25 cellular contexts compared by ENCODE assay signal in the genomic region with DNA sequence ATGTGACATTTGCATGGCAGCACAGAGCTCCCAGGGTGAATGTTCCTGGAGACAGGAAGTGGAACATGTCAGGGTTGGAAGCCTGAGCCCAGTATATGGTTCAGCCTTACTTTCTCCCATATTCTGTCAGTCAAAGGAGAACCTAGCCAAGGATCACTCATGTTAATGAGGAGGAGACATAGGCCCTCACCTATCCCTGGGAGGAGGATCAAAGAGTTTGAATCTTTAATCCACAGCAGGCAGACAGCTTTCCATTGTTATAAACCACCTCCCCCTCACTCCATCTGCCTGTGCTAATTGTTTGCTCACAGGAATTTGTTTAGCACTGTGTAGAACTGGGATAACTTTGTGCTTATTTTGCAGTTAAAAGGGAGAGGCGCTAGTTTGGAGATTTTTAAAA. TPM values are rescaled to one million over a fixed set of nuclear protein-coding genes. Genes with fewer than 3 reads are reported as not detected.
DNase-seq lines count a peak whose midpoint lies in the region; ATAC-seq lines count a peak whose summit lies in the region.
"Had no signal": no experiment of that assay in that cellular context is flagged by ENCODE, and none has a peak within 500 bp of the region (broad histone marks: within the 10 kb centered on the region; RNA-seq: fewer than 3 reads in every experiment).

No MANE protein-coding gene starts in this region.

- H3K9ac ChIP-seq in mesendoderm (ENCODE audit: low read length) = no peak overlapping the region

- no peak overlapping the region for H4K8ac ChIP-seq in mesendoderm (ENCODE audit: low read depth, low read length)

- H3K27me3 Mint-ChIP-seq in activated T-helper 1 cell treated with anti-CD3 and anti-CD28 coated beads, Interleukin-12 subunit alpha, Interleukin-12 subunit beta, Interleukin-2, Interleukin-4 antibody, amounts not matched to agents 30 ng/mL and 10 ng/mL and 1 ng/mL, durations not matched to agents 14 hours and 24 hours and 36 hours (ENCODE audit: insufficient read depth) = no peaks in the 10 kb centered on the region

- no peak overlapping the region for H3K4me3 ChIP-seq in H7 (ENCODE audit: insufficient read depth, low read depth, low read length)
- H3K4me3 ChIP-seq in ectodermal cell (ENCODE audit: insufficient read depth, low read depth, low read length) = no peak overlapping the region
- no peak overlapping the region for H3K4me3 ChIP-seq in mesendoderm (ENCODE audit: low read length)

- H3K27ac ChIP-seq in ectodermal cell (ENCODE audit: insufficient read depth, low read depth, low read length, poor library complexity, severe bottlenecking) (peak overlapping the region; percentile 26), mesendoderm (ENCODE audit: low read depth, low read length) (no peak overlapping the region)

- H3K9me3 ChIP-seq in ectodermal cell (ENCODE audit: control insufficient read depth, low read length) = no peaks in the 10 kb centered on the region

- no peak overlapping the region for H3K18ac ChIP-seq in mesendoderm (ENCODE audit: low read length)

- H3K79me2 ChIP-seq in mesendoderm (ENCODE audit: control insufficient read depth, insufficient read depth, low read length) = no peaks in the 10 kb centered on the region

- no peak overlapping the region for H3K4ac ChIP-seq in mesendoderm (ENCODE audit: low read depth, low read length)

- H3K27me3 ChIP-seq in H7 (ENCODE audit: control insufficient read depth, insufficient read depth, low read length) (no peaks in the 10 kb centered on the region), ectodermal cell (ENCODE audit: control insufficient read depth, insufficient read depth, low read length, poor library complexity, severe bottlenecking) (no peaks in the 10 kb centered on the region), mesendoderm (ENCODE audit: insufficient read depth, low read length, poor library complexity) (no peaks in the 10 kb centered on the region)

- H3K79me1 ChIP-seq in mesendoderm (ENCODE audit: low read length) = no peaks in the 10 kb centered on the region

- H3K4me2 ChIP-seq in mesendoderm (ENCODE audit: low read length) = no peak overlapping the region

- H3K4me1 ChIP-seq in ectodermal cell (ENCODE audit: control insufficient read depth, insufficient read depth, low read length) = no peaks in the 10 kb centered on the region
- H3K4me1 ChIP-seq in mesendoderm (ENCODE audit: control insufficient read depth, low read depth, low read length) = peaks cover 3% of the 10 kb centered on the region

- H3K9me3 Mint-ChIP-seq in activated T-helper 1 cell treated with anti-CD3 and anti-CD28 coated beads, Interleukin-12 subunit alpha, Interleukin-12 subunit beta, Interleukin-2, Interleukin-4 antibody, amounts not matched to agents 30 ng/mL and 10 ng/mL and 1 ng/mL, durations not matched to agents 14 hours and 24 hours and 36 hours = no peaks in the 10 kb centered on the region
- H3K9me3 Mint-ChIP-seq: CD8-positive, alpha-beta T cell had no signal

- no peak overlapping the region for H2AK5ac ChIP-seq in mesendoderm (ENCODE audit: low read length)

- no peak overlapping the region for H2BK5ac ChIP-seq in mesendoderm (ENCODE audit: low read length)

- no peak overlapping the region for H2BK120ac ChIP-seq in mesendoderm (ENCODE audit: low read depth, low read length)

- H4K5ac ChIP-seq in mesendoderm (ENCODE audit: low read length) = no peak overlapping the region

- H3K4me3 Mint-ChIP-seq in activated T-helper 1 cell treated with anti-CD3 and anti-CD28 coated beads, Interleukin-12 subunit alpha, Interleukin-12 subunit beta, Interleukin-2, Interleukin-4 antibody, amounts not matched to agents 30 ng/mL and 10 ng/mL and 1 ng/mL, durations not matched to agents 14 hours and 24 hours and 36 hours = no peak overlapping the region
- H3K4me3 Mint-ChIP-seq: CD8-positive, alpha-beta T cell; HFFc6 had no signal

- no peak overlapping the region for H2BK15ac ChIP-seq in mesendoderm (replicated peaks; ENCODE audit: low read depth)

- H3K27ac Mint-ChIP-seq in activated T-helper 1 cell treated with anti-CD3 and anti-CD28 coated beads, Interleukin-12 subunit alpha, Interleukin-12 subunit beta, Interleukin-2, Interleukin-4 antibody, amounts not matched to agents 30 ng/mL and 10 ng/mL and 1 ng/mL, durations not matched to agents 14 hours and 24 hours and 36 hours = no peak overlapping the region
- H3K27ac Mint-ChIP-seq: CD8-positive, alpha-beta T cell; HFFc6 had no signal

- H3K4me1 Mint-ChIP-seq in activated T-helper 1 cell treated with anti-CD3 and anti-CD28 coated beads, Interleukin-12 subunit alpha, Interleukin-12 subunit beta, Interleukin-2, Interleukin-4 antibody, amounts not matched to agents 30 ng/mL and 10 ng/mL and 1 ng/mL, durations not matched to agents 14 hours and 24 hours and 36 hours (ENCODE audit: low read depth) = no peaks in the 10 kb centered on the region

- H3K36me3 Mint-ChIP-seq in activated T-helper 1 cell treated with anti-CD3 and anti-CD28 coated beads, Interleukin-12 subunit alpha, Interleukin-12 subunit beta, Interleukin-2, Interleukin-4 antibody, amounts not matched to agents 30 ng/mL and 10 ng/mL and 1 ng/mL, durations not matched to agents 14 hours and 24 hours and 36 hours (ENCODE audit: low read depth) = no peaks in the 10 kb centered on the region
- H3K36me3 Mint-ChIP-seq: CD8-positive, alpha-beta T cell had no signal

- no peak overlapping the region for H3K23ac ChIP-seq in mesendoderm (ENCODE audit: low read length)

- H3K56ac ChIP-seq in mesendoderm (ENCODE audit: low read length) = no peak overlapping the region

- no peak for ATAC-seq in HG03175 (IDR thresholded peaks at IDR 0.05; ENCODE audit: unreplicated experiment)
- ATAC-seq: CD8-positive, alpha-beta T cell; Right ventricle myocardium inferior had no signal

- H3K36me3 ChIP-seq in H7 (replicated peaks; ENCODE audit: control insufficient read depth, insufficient read depth, low read length) = no peaks in the 10 kb centered on the region
- no peaks in the 10 kb centered on the region for H3K36me3 ChIP-seq in ectodermal cell (ENCODE audit: control insufficient read depth, insufficient read depth, low read length)
- H3K36me3 ChIP-seq in mesendoderm (ENCODE audit: control insufficient read depth, insufficient read depth, low read length) = no peaks in the 10 kb centered on the region

- intact Hi-C loops in activated T-helper 1 cell treated with anti-CD3 and anti-CD28 coated beads, Interleukin-12 subunit alpha, Interleukin-12 subunit beta, Interleukin-2, Interleukin-4 antibody, amounts not matched to agents 30 ng/mL and 10 ng/mL and 1 ng/mL, durations not matched to agents 14 hours and 24 hours and 36 hours (cut with micrococcal nuclease) = no loop called here

- peak; percentile 5 for DNase-seq in NCI-H510A treated with DMSO at 0.1 percent for 48 hours (lab: John Stamatoyannopoulos, UW)
- DNase-seq in NCI-H510A (lab: John Stamatoyannopoulos, UW) = no peak
- peak; percentile 13 for DNase-seq in H7
- peak; percentile 66 for DNase-seq in mesendoderm
- no peak for DNase-seq in activated T-helper 1 cell treated with anti-CD3 and anti-CD28 coated beads, Interleukin-12 subunit alpha, Interleukin-12 subunit beta, Interleukin-2, Interleukin-4 antibody, amounts not matched to agents 30 ng/mL and 10 ng/mL and 1 ng/mL, durations not matched to agents 14 hours and 24 hours and 36 hours (ENCODE audit: low spot score)
- DNase-seq in activated naive CD4-positive, alpha-beta T cell treated with Interleukin-2 at 50 U/mL for 16 hours = no peak
- DNase-seq: 8988T; C1 segment of cervical spinal cord; CD8-positive, alpha-beta T cell; DMS153; HFFc6; KG1; MV-4-11; NCI-H1105 treated with DMSO at 0.1 percent for 48 hours; NCI-H1694; NCI-H2081; NCI-H446 treated with DMSO at 0.1 percent for 48 hours; NCI-H774; OCI-M1 had no signal

- 23 to 46% methylated on average over 1 of the region's 1 CpG for WGBS in ectodermal cell, 2 experiments
- no CpG with 5 or more reads among the region's 1 CpG for WGBS in mesendoderm (ENCODE audit: extremely low coverage, insufficient coverage, low lambda C conversion rate)

RNA-seq across cellular contexts. Expression of gene DAOA, which starts 0.5 kb away (rescaled TPM):
- not detected in 2 replicates for total RNA-seq in H7 (2014; rRNA removed; shearing (Covaris generic))
- polyA plus RNA-seq in ectodermal cell (2013, experiment 1 of 4) = not detected
- not detected for polyA plus RNA-seq in ectodermal cell (2013, experiment 2 of 4)
- polyA plus RNA-seq in ectodermal cell (2013, experiment 3 of 4) = not detected
- not detected for polyA plus RNA-seq in ectodermal cell (2013, experiment 4 of 4)
- polyA plus RNA-seq in mesendoderm (2013, experiment 1 of 2) = not detected
- not detected for polyA plus RNA-seq in mesendoderm (2013, experiment 2 of 2)
- total RNA-seq in activated T-helper 1 cell treated with anti-CD3 and anti-CD28 coated beads, Interleukin-12 subunit alpha, Interleukin-12 subunit beta, Interleukin-2, Interleukin-4 antibody, amounts not matched to agents 30 ng/mL and 10 ng/mL and 1 ng/mL, durations not matched to agents 14 hours and 24 hours and 36 hours = not detected in 2 replicates
- total RNA-seq: CD8-positive, alpha-beta T cell; H4; HFFc6; HT1080; Right ventricle myocardium inferior; SK-MEL-5 had no signal

Comparison
In these comparisons a context has a peak if more than half of its experiments do, and no peak if none do; other contexts are left out.
1. DNase-seq: peak in NCI-H510A treated with DMSO at 0.1 percent for 48 hours (single experiment), H7 (single experiment) and mesendoderm (single experiment); none in NCI-H510A (single experiment), activated T-helper 1 cell treated with anti-CD3 and anti-CD28 coated beads, Interleukin-12 subunit alpha, Interleukin-12 subunit beta, Interleukin-2, Interleukin-4 antibody, amounts not matched to agents 30 ng/mL and 10 ng/mL and 1 ng/mL, durations not matched to agents 14 hours and 24 hours and 36 hours (single experiment) and activated naive CD4-positive, alpha-beta T cell treated with Interleukin-2 at 50 U/mL for 16 hours (single experiment).